ENCODE assay signal across 1 cellular context in genomic region chr4:113469926-113470325, GRCh38.
TF ChIP-seq lines count a peak whose summit lies in the region.

No MANE protein-coding gene starts in this region.

TF ChIP-seq in HepG2, 621 proteins besides CTCF, POLR2A, EP300 and RAD21 (continued from another document):
- TF ChIP-seq CEBPB (IDR thresholded peaks at IDR 0.05; ENCODE audit: borderline replicate concordance, low read depth, low read length), result peak; percentile 72; the same call in 1 of the 2 replicates
- no peak for TF ChIP-seq ARHGAP35 (CRISPR knock-in tag; IDR thresholded peaks at IDR 0.05; ENCODE audit: borderline replicate concordance)
- no peak for TF ChIP-seq KMT2B (CRISPR knock-in tag; IDR thresholded peaks at IDR 0.05)
- no peak for TF ChIP-seq ZNF747 (CRISPR knock-in tag; IDR thresholded peaks at IDR 0.05; ENCODE audit: borderline replicate concordance)
- TF ChIP-seq, protein P1, sequence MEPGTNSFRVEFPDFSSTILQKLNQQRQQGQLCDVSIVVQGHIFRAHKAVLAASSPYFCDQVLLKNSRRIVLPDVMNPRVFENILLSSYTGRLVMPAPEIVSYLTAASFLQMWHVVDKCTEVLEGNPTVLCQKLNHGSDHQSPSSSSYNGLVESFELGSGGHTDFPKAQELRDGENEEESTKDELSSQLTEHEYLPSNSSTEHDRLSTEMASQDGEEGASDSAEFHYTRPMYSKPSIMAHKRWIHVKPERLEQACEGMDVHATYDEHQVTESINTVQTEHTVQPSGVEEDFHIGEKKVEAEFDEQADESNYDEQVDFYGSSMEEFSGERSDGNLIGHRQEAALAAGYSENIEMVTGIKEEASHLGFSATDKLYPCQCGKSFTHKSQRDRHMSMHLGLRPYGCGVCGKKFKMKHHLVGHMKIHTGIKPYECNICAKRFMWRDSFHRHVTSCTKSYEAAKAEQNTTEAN (CRISPR knock-in tag; conservative IDR thresholded peaks at IDR 0.05), result no peak
- TF ChIP-seq ZFAT (CRISPR knock-in tag; conservative IDR thresholded peaks at IDR 0.05), result no peak
- no peak for TF ChIP-seq HINFP (CRISPR knock-in tag; IDR thresholded peaks at IDR 0.05; ENCODE audit: low read depth)
- TF ChIP-seq NCOA1 (CRISPR knock-in tag; IDR thresholded peaks at IDR 0.05), result no peak
- no peak for TF ChIP-seq RFX3 (CRISPR knock-in tag; IDR thresholded peaks at IDR 0.05)
- TF ChIP-seq MBD4 (IDR thresholded peaks at IDR 0.05; ENCODE audit: borderline replicate concordance, low read length), result no peak
- TF ChIP-seq GATAD2A (CRISPR knock-in tag; IDR thresholded peaks at IDR 0.05), result 0 out of 2 replicates have a peak, but pooled peaks have one; percentile 24
- TF ChIP-seq ZNF703 (CRISPR knock-in tag; IDR thresholded peaks at IDR 0.05; ENCODE audit: borderline replicate concordance), result no peak
- no peak for TF ChIP-seq GFI1 (CRISPR knock-in tag; IDR thresholded peaks at IDR 0.05; ENCODE audit: borderline replicate concordance)
- TF ChIP-seq, protein P2, sequence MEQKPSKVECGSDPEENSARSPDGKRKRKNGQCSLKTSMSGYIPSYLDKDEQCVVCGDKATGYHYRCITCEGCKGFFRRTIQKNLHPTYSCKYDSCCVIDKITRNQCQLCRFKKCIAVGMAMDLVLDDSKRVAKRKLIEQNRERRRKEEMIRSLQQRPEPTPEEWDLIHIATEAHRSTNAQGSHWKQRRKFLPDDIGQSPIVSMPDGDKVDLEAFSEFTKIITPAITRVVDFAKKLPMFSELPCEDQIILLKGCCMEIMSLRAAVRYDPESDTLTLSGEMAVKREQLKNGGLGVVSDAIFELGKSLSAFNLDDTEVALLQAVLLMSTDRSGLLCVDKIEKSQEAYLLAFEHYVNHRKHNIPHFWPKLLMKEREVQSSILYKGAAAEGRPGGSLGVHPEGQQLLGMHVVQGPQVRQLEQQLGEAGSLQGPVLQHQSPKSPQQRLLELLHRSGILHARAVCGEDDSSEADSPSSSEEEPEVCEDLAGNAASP (CRISPR knock-in tag; IDR thresholded peaks at IDR 0.05; ENCODE audit: borderline replicate concordance), result no peak
- peak; percentile 67 for TF ChIP-seq CEBPG (CRISPR knock-in tag; IDR thresholded peaks at IDR 0.05)
- TF ChIP-seq ZNF644 (CRISPR knock-in tag; IDR thresholded peaks at IDR 0.05; ENCODE audit: low read depth), result 0 out of 2 replicates have a peak, but pooled peaks have one; percentile 30
- TF ChIP-seq TP53 (CRISPR knock-in tag; conservative IDR thresholded peaks at IDR 0.05), result no peak
- no peak for TF ChIP-seq FOXK2 (IDR thresholded peaks at IDR 0.05)
- TF ChIP-seq HHEX (CRISPR knock-in tag; IDR thresholded peaks at IDR 0.05), result no peak
- no peak for TF ChIP-seq KLF16 (CRISPR knock-in tag; IDR thresholded peaks at IDR 0.05)
- TF ChIP-seq HNF4A (CRISPR knock-in tag; IDR thresholded peaks at IDR 0.05), result peak; percentile 67
- no peak for TF ChIP-seq ZNF280B (CRISPR knock-in tag; IDR thresholded peaks at IDR 0.05; ENCODE audit: borderline replicate concordance)
- TF ChIP-seq ZFP41 (CRISPR knock-in tag; IDR thresholded peaks at IDR 0.05; ENCODE audit: borderline replicate concordance), result no peak
- no peak for TF ChIP-seq GTF2F1 (IDR thresholded peaks at IDR 0.05; ENCODE audit: low read length)
TF ChIP-seq in HepG2: peak in this region for 5.
